ENCODE assay signal across 31 cellular contexts in the genomic region with DNA sequence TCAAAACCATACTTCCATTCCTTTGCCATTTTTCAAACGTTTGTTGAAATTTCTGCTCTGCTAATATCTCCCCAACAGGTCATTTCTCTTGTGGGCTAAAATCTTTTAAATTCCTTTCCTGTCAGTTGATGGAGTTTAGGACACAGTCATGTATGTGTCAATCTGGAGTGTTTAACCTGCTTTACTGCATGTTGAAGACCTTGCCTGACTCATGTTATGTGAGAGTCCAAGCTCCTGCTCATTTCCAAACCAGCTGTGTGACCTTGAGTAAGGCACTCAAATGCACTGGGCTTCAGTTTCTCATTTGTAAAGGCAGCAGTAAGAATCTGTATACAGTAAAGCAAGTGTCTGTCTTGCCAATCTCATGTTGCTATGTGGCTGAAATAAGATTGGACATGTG.
"Had no signal": no experiment of that assay in that cellular context is flagged by ENCODE, and none has a peak within 500 bp of the region (broad histone marks: within the 10 kb centered on the region; RNA-seq: fewer than 3 reads in every experiment).

No MANE protein-coding gene starts in this region.

- DNase-seq: activated CD4-positive, alpha-beta memory T cell treated with anti-CD3 and anti-CD28 coated beads, Interleukin-2, amount 10 ng/mL, durations not matched to agents 7 days and 5 days; activated CD4-positive, alpha-beta T cell treated with anti-CD3 and anti-CD28 coated beads for 1 hour; activated CD4-positive, alpha-beta T cell treated with anti-CD3 and anti-CD28 coated beads for 48 hours; activated CD4-positive, CD25-positive, alpha-beta regulatory T cell; activated effector memory CD4-positive, alpha-beta T cell treated with anti-CD3 and anti-CD28 coated beads, Interleukin-2, amount 50 U/mL, for 16 hours; activated naive CD4-positive, alpha-beta T cell; activated naive CD8-positive, alpha-beta T cell treated with anti-CD3 and anti-CD28 coated beads, Interleukin-2, amount 10 ng/mL, durations not matched to agents 7 days and 5 days; activated T-cell treated with anti-CD3 and anti-CD28 coated beads, Interleukin-2, amount 50 U/mL, for 1 hour; activated T-cell treated with anti-CD3 and anti-CD28 coated beads, Interleukin-2, amount 50 U/mL, for 72 hours; amygdala; body of pancreas; caudate nucleus; cerebellar nuclear complex; NCI-H1092 treated with DMSO at 0.1 percent for 48 hours; NCI-H1417; NCI-H187 treated with DMSO at 0.1 percent for 48 hours; NCI-H2081; NCI-H226; NCI-H446 treated with DMSO at 0.1 percent for 48 hours; NCI-H524 treated with DMSO at 0.1 percent for 48 hours; PC-9; Right ventricle myocardium superior; SW 1271; T-helper 1 cell; T1000; WERI-Rb-1 had no signal

- H3K4me2 ChIP-seq: KMS-11, PC-9 had no signal

- H3K4me3 ChIP-seq: body of pancreas, breast epithelium, PC-9 had no signal

- H3K9me3 ChIP-seq: body of pancreas, breast epithelium had no signal

- H3K9ac ChIP-seq: KMS-11 had no signal

- H3K4me1 ChIP-seq: body of pancreas, breast epithelium had no signal

- FAIRE-seq: astrocyte, RCC 7860 had no signal

- ATAC-seq: activated T-cell treated with anti-CD3 and anti-CD28 coated beads, Interleukin-2, amount 50 U/mL, for 72 hours; activated T-helper 17 cell treated with anti-CD3 and anti-CD28 coated beads, Interleukin-2, amount 50 U/mL, for 72 hours; body of pancreas had no signal

- H2AFZ ChIP-seq: PC-9 had no signal

- H3K27ac ChIP-seq: body of pancreas, breast epithelium, KMS-11, PC-9, WERI-Rb-1 had no signal

- H3K27me3 ChIP-seq: body of pancreas had no signal

- H3K36me3 ChIP-seq: breast epithelium, WERI-Rb-1 had no signal
